Comparison of ENCODE assay signal across 1 cellular context in genomic region chr5:95673076-95673475, GRCh38.
TF ChIP-seq lines count a peak whose summit lies in the region.

No MANE protein-coding gene starts in this region.

TF ChIP-seq in GM23338, 12 proteins besides CTCF, POLR2A, EP300 and RAD21 (continued from another document):
- TF ChIP-seq, protein P1, sequence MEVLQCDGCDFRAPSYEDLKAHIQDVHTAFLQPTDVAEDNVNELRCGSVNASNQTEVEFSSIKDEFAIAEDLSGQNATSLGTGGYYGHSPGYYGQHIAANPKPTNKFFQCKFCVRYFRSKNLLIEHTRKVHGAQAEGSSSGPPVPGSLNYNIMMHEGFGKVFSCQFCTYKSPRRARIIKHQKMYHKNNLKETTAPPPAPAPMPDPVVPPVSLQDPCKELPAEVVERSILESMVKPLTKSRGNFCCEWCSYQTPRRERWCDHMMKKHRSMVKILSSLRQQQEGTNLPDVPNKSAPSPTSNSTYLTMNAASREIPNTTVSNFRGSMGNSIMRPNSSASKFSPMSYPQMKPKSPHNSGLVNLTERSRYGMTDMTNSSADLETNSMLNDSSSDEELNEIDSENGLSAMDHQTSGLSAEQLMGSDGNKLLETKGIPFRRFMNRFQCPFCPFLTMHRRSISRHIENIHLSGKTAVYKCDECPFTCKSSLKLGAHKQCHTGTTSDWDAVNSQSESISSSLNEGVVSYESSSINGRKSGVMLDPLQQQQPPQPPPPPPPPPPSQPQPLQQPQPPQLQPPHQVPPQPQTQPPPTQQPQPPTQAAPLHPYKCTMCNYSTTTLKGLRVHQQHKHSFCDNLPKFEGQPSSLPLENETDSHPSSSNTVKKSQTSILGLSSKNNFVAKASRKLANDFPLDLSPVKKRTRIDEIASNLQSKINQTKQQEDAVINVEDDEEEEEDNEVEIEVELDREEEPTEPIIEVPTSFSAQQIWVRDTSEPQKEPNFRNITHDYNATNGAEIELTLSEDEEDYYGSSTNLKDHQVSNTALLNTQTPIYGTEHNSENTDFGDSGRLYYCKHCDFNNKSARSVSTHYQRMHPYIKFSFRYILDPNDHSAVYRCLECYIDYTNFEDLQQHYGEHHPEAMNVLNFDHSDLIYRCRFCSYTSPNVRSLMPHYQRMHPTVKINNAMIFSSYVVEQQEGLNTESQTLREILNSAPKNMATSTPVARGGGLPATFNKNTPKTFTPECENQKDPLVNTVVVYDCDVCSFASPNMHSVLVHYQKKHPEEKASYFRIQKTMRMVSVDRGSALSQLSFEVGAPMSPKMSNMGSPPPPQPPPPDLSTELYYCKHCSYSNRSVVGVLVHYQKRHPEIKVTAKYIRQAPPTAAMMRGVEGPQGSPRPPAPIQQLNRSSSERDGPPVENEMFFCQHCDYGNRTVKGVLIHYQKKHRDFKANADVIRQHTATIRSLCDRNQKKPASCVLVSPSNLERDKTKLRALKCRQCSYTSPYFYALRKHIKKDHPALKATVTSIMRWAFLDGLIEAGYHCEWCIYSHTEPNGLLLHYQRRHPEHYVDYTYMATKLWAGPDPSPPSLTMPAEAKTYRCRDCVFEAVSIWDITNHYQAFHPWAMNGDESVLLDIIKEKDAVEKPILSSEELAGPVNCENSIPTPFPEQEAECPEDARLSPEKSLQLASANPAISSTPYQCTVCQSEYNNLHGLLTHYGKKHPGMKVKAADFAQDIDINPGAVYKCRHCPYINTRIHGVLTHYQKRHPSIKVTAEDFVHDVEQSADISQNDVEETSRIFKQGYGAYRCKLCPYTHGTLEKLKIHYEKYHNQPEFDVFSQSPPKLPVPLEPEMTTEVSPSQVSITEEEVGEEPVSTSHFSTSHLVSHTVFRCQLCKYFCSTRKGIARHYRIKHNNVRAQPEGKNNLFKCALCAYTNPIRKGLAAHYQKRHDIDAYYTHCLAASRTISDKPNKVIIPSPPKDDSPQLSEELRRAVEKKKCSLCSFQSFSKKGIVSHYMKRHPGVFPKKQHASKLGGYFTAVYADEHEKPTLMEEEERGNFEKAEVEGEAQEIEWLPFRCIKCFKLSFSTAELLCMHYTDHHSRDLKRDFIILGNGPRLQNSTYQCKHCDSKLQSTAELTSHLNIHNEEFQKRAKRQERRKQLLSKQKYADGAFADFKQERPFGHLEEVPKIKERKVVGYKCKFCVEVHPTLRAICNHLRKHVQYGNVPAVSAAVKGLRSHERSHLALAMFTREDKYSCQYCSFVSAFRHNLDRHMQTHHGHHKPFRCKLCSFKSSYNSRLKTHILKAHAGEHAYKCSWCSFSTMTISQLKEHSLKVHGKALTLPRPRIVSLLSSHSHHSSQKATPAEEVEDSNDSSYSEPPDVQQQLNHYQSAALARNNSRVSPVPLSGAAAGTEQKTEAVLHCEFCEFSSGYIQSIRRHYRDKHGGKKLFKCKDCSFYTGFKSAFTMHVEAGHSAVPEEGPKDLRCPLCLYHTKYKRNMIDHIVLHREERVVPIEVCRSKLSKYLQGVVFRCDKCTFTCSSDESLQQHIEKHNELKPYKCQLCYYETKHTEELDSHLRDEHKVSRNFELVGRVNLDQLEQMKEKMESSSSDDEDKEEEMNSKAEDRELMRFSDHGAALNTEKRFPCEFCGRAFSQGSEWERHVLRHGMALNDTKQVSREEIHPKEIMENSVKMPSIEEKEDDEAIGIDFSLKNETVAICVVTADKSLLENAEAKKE (CRISPR knock-in tag; IDR thresholded peaks at IDR 0.05) = no peak
- TF ChIP-seq CREB1 (CRISPR knock-in tag; IDR thresholded peaks at IDR 0.05; ENCODE audit: low read depth) = no peak
